30 cellular contexts compared by ENCODE assay signal in genomic region chr21:16243396-16243795, GRCh38.
"Had no signal": no experiment of that assay in that cellular context is flagged by ENCODE, and none has a peak within 500 bp of the region (broad histone marks: within the 10 kb centered on the region; RNA-seq: fewer than 3 reads in every experiment).

No MANE protein-coding gene starts in this region.

- H3K9me3 ChIP-seq: colonic mucosa, esophagus muscularis mucosa, gastroesophageal sphincter, lower lobe of right lung, ovary, right atrium auricular region, suprapubic skin, transverse colon, upper lobe of right lung, uterus had no signal

- ATAC-seq: foreskin keratinocyte; gastroesophageal sphincter; heart right ventricle; left colon; left ventricle myocardium superior; lower lobe of right lung; naive thymus-derived CD4-positive, alpha-beta T cell; sciatic nerve; stimulated activated naive CD8-positive, alpha-beta T cell treated with anti-CD3 and anti-CD28 coated beads, Interleukin-15, amount 100 ng/mL, for 72 hours; upper lobe of right lung had no signal

- H3K36me3 ChIP-seq: colonic mucosa, esophagus muscularis mucosa, gastroesophageal sphincter, heart right ventricle, lower lobe of right lung, ovary, right atrium auricular region, suprapubic skin, transverse colon, upper lobe of right lung, uterus had no signal

- DNase-seq: colonic mucosa; effector CD8-positive, alpha-beta T cell; endodermal cell; foreskin keratinocyte; glutamatergic neuron; heart right ventricle; hippocampal formation; kidney glomerular epithelial cell; left colon; left ventricle myocardium superior; lower lobe of right lung; midbrain; naive thymus-derived CD4-positive, alpha-beta T cell; occipital lobe; ovary; stimulated activated CD4-positive, alpha-beta T cell treated with anti-CD3 and anti-CD28 coated beads, Interleukin-12 subunit alpha, Interleukin-12 subunit beta, amount 100 ng/mL, for 4 hours; stimulated activated CD4-positive, alpha-beta T cell treated with anti-CD3 and anti-CD28 coated beads, Interleukin-1b, Interleukin-23, amount 100 ng/mL, for 48 hours; stimulated activated CD4-positive, alpha-beta T cell treated with anti-CD3 and anti-CD28 coated beads, Interleukin-4, amount 100 ng/mL, for 1 hour; stimulated activated CD8-positive, alpha-beta memory T cell treated with anti-CD3 and anti-CD28 coated beads, Interleukin-4, amount 100 ng/mL, for 48 hours; stimulated activated naive CD4-positive, alpha-beta T cell; stimulated activated naive CD8-positive, alpha-beta T cell treated with anti-CD3 and anti-CD28 coated beads, Interleukin-15, amount 100 ng/mL, for 72 hours; transverse colon; upper lobe of right lung; uterus had no signal

- H3K27me3 ChIP-seq: colonic mucosa, esophagus muscularis mucosa, foreskin keratinocyte, gastroesophageal sphincter, heart right ventricle, ovary, right atrium auricular region, suprapubic skin, transverse colon, upper lobe of right lung, uterus had no signal

- H3K4me1 ChIP-seq: colonic mucosa, esophagus muscularis mucosa, foreskin keratinocyte, gastroesophageal sphincter, heart right ventricle, lower lobe of right lung, right atrium auricular region, suprapubic skin, transverse colon, upper lobe of right lung had no signal

- H3K27ac ChIP-seq: colonic mucosa, esophagus muscularis mucosa, foreskin keratinocyte, gastroesophageal sphincter, heart right ventricle, lower lobe of right lung, ovary, right atrium auricular region, suprapubic skin, transverse colon, upper lobe of right lung, uterus had no signal

- H3K4me2 ChIP-seq: smooth muscle cell had no signal

- H3K4me3 ChIP-seq: colonic mucosa, esophagus muscularis mucosa, gastroesophageal sphincter, heart right ventricle, lower lobe of right lung, ovary, right atrium auricular region, smooth muscle cell, suprapubic skin, transverse colon, upper lobe of right lung, uterus had no signal
